Comparison of ENCODE assay signal across 17 cellular contexts in genomic region chr9:95099321-95100070, GRCh38.
DNase-seq lines count a peak whose midpoint lies in the region; ATAC-seq and TF ChIP-seq lines count a peak whose summit lies in the region.
"Had no signal": no experiment of that assay in that cellular context is flagged by ENCODE, and none has a peak within 500 bp of the region (broad histone marks: within the 10 kb centered on the region; RNA-seq: fewer than 3 reads in every experiment).

No MANE protein-coding gene starts in this region.

- H3K18ac ChIP-seq in H9 (ENCODE audit: insufficient read length, low read depth, low read length): no peak overlapping the region

- no peaks in the 10 kb centered on the region for H3K9me3 Mint-ChIP-seq in stimulated activated memory B cell treated with anti-CD40 and anti-IgM and Interleukin-4, amounts not matched to agents 10 μg/mL and 1 μg/mL and 100 μg/mL, for 72 hours
- no peaks in the 10 kb centered on the region for H3K9me3 Mint-ChIP-seq in H9
- H3K9me3 Mint-ChIP-seq: CD4-positive, CD25-positive, alpha-beta regulatory T cell; neural progenitor cell; stimulated activated naive CD8-positive, alpha-beta T cell treated with anti-CD3 and anti-CD28 coated beads, Interleukin-15, Interleukin-2, amounts not matched to agents 100 ng/mL and 50 ng/mL, for 24 hours had no signal

- no peak overlapping the region for H4K91ac ChIP-seq in H9 (ENCODE audit: insufficient read length, low read depth, low read length)

- no peak overlapping the region for H3T11ph ChIP-seq in H9 (ENCODE audit: low read length)

- H3K36me3 ChIP-seq in vagina: no peaks in the 10 kb centered on the region
- H3K36me3 ChIP-seq: neural progenitor cell had no signal

- no peak overlapping the region for H3K4me2 ChIP-seq in H9 (ENCODE audit: insufficient read depth, insufficient read length, low read length)
- H3K4me2 ChIP-seq: neural progenitor cell, PC-9 had no signal

- peaks cover 18% of the 10 kb centered on the region for H3K36me3 Mint-ChIP-seq in stimulated activated memory B cell treated with anti-CD40 and anti-IgM and Interleukin-4, amounts not matched to agents 10 μg/mL and 1 μg/mL and 100 μg/mL, for 72 hours
- H3K36me3 Mint-ChIP-seq in H9 (ENCODE audit: insufficient read depth in 1 of 3, low read depth in 3 of 3): peaks cover 0 to 3% (median 2%) of the 10 kb centered on the region in 3 experiments; a peak in 3 of 7 replicates
- H3K36me3 Mint-ChIP-seq: CD4-positive, CD25-positive, alpha-beta regulatory T cell had no signal

- H2BK15ac ChIP-seq in H9 (ENCODE audit: low read depth, low read length): no peak overlapping the region

- no peak overlapping the region for H2BK12ac ChIP-seq in H9 (ENCODE audit: insufficient read length, low read depth, low read length)

- no peaks in the 10 kb centered on the region for H3K23me2 ChIP-seq in H9 (ENCODE audit: insufficient read length, low read depth, low read length, poor library complexity, severe bottlenecking)

- DNase-seq in Right ventricle myocardium superior (peak; percentile 35), cardiac septum (ENCODE audit: low spot score) (no peak), epithelial cell of prostate (ENCODE audit: low read depth, low spot score) (no peak), posterior vena cava (ENCODE audit: low spot score) (peak; percentile 77), vagina (ENCODE audit: extremely low spot score in 2 of 2) (no peak), NK-92 (lab: John Stamatoyannopoulos, UW; ENCODE audit: unreplicated experiment) (no peak), H9 (no peak)
- DNase-seq: activated CD4-positive, alpha-beta T cell treated with anti-CD3 and anti-CD28 coated beads for 4 hours; activated effector memory CD4-positive, alpha-beta T cell treated with Interleukin-2 at 50 U/mL for 16 hours; CD4-positive, CD25-positive, alpha-beta regulatory T cell; hypothalamus; NCI-H526 treated with DMSO at 0.1 percent for 48 hours; PC-9 had no signal

- no peak for TF ChIP-seq POLR2A in vagina (IDR thresholded peaks at IDR 0.05)

- H3K27me3 ChIP-seq in vagina (no peaks in the 10 kb centered on the region), H9 (ENCODE audit: insufficient read depth, low read length) (no peaks in the 10 kb centered on the region)
- H3K27me3 ChIP-seq: neural progenitor cell had no signal

- no peak overlapping the region for H2AFZ ChIP-seq in H9 (ENCODE audit: low read length)
- H2AFZ ChIP-seq: neural progenitor cell, PC-9 had no signal

- H3K4me1 ChIP-seq in vagina (peaks cover 74% of the 10 kb centered on the region), H9 (ENCODE audit: insufficient read depth, low read length) (no peaks in the 10 kb centered on the region)

- H3K27ac Mint-ChIP-seq in stimulated activated memory B cell treated with anti-CD40 and anti-IgM and Interleukin-4, amounts not matched to agents 10 μg/mL and 1 μg/mL and 100 μg/mL, for 72 hours: no peak overlapping the region
- H3K27ac Mint-ChIP-seq in H9: peak overlapping the region in 1 of 3 experiments; percentile 79; a peak in 1 of 7 replicates
- H3K27ac Mint-ChIP-seq: CD4-positive, CD25-positive, alpha-beta regulatory T cell; stimulated activated naive CD8-positive, alpha-beta T cell treated with anti-CD3 and anti-CD28 coated beads, Interleukin-15, Interleukin-2, amounts not matched to agents 100 ng/mL and 50 ng/mL, for 24 hours had no signal

- no peaks in the 10 kb centered on the region for H3K4me1 Mint-ChIP-seq in stimulated activated memory B cell treated with anti-CD40 and anti-IgM and Interleukin-4, amounts not matched to agents 10 μg/mL and 1 μg/mL and 100 μg/mL, for 72 hours
- H3K4me1 Mint-ChIP-seq in H9: peaks cover 7 to 17% of the 10 kb centered on the region in 2 experiments

- no peak overlapping the region for H2BK5ac ChIP-seq in H9 (ENCODE audit: insufficient read length, low read length)

- ATAC-seq in Right ventricle myocardium superior (ENCODE audit: poor library complexity): no peak
- no peak for ATAC-seq in stimulated activated memory B cell treated with anti-CD40 and anti-IgM and Interleukin-4, amounts not matched to agents 10 μg/mL and 1 μg/mL and 100 μg/mL, for 72 hours
- ATAC-seq: right cardiac atrium had no signal

- H4K20me1 ChIP-seq in H9 (ENCODE audit: control insufficient read depth, insufficient read depth, insufficient read length): no peaks in the 10 kb centered on the region

- peak overlapping the region; percentile 97 for H3K27ac ChIP-seq in epithelial cell of prostate
- H3K27ac ChIP-seq in vagina: peak overlapping the region; percentile 70
- H3K27ac ChIP-seq in H9 (ENCODE audit: insufficient read length, low read depth, low read length): no peak overlapping the region
- H3K27ac ChIP-seq: neural progenitor cell, PC-9 had no signal

- no peak overlapping the region for H3K14ac ChIP-seq in H9 (ENCODE audit: insufficient read depth, low read length)

- intact Hi-C loops in Right ventricle myocardium superior (cut with DNase I): no loop called here
- intact Hi-C loops in cardiac septum (cut with DNase I): no loop called here
- intact Hi-C loops in posterior vena cava (cut with DNase I): no loop called here
- intact Hi-C loops in vagina (cut with DNase I): no loop called here

- H3K9me3 ChIP-seq in vagina: no peaks in the 10 kb centered on the region
- H3K9me3 ChIP-seq in H9 (ENCODE audit: control insufficient read depth, low read depth, low read length): no peaks in the 10 kb centered on the region

- H3K4me3 Mint-ChIP-seq in stimulated activated memory B cell treated with anti-CD40 and anti-IgM and Interleukin-4, amounts not matched to agents 10 μg/mL and 1 μg/mL and 100 μg/mL, for 72 hours: no peak overlapping the region
- no peak overlapping the region for H3K4me3 Mint-ChIP-seq in H9
- H3K4me3 Mint-ChIP-seq: neural progenitor cell; stimulated activated naive CD8-positive, alpha-beta T cell treated with anti-CD3 and anti-CD28 coated beads, Interleukin-15, Interleukin-2, amounts not matched to agents 100 ng/mL and 50 ng/mL, for 24 hours had no signal

- no peaks in the 10 kb centered on the region for H3K27me3 Mint-ChIP-seq in stimulated activated memory B cell treated with anti-CD40 and anti-IgM and Interleukin-4, amounts not matched to agents 10 μg/mL and 1 μg/mL and 100 μg/mL, for 72 hours
- H3K27me3 Mint-ChIP-seq in H9 (ENCODE audit: low read depth): no peaks in the 10 kb centered on the region
- H3K27me3 Mint-ChIP-seq: CD4-positive, CD25-positive, alpha-beta regulatory T cell; stimulated activated naive CD8-positive, alpha-beta T cell treated with anti-CD3 and anti-CD28 coated beads, Interleukin-15, Interleukin-2, amounts not matched to agents 100 ng/mL and 50 ng/mL, for 24 hours had no signal

- H2BK120ac ChIP-seq in H9 (ENCODE audit: low read depth, low read length, poor library complexity, severe bottlenecking): no peak overlapping the region

- no peak overlapping the region for H2AK5ac ChIP-seq in H9 (ENCODE audit: insufficient read length, low read length)

- H3K23ac ChIP-seq in H9 (ENCODE audit: insufficient read length, low read depth, low read length): no peak overlapping the region

- no peak overlapping the region for H3K9ac ChIP-seq in H9 (ENCODE audit: extremely low read depth, insufficient read length, low read length)
- H3K9ac ChIP-seq: neural progenitor cell had no signal

- no CpG with 5 or more reads among the region's 24 CpGs for WGBS in H9 (ENCODE audit: extremely low coverage, insufficient read length, low lambda C conversion rate)

- no peak overlapping the region for H3K56ac ChIP-seq in H9 (ENCODE audit: insufficient read length, low read depth, low read length)

- H2BK20ac ChIP-seq in H9 (ENCODE audit: low read depth, low read length, poor library complexity, severe bottlenecking): no peak overlapping the region

- TF ChIP-seq CTCF in vagina (IDR thresholded peaks at IDR 0.05): no peak
- TF ChIP-seq CTCF in H9 (conservative IDR thresholded peaks at IDR 0.05): no peak

- H3K4me3 ChIP-seq in vagina: no peak overlapping the region
- H3K4me3 ChIP-seq: neural progenitor cell, PC-9 had no signal

- H3K4ac ChIP-seq in H9 (ENCODE audit: low read depth, low read length): no peak overlapping the region

- H4K8ac ChIP-seq in H9 (replicated peaks; ENCODE audit: insufficient read length, low read depth, low read length): no peak overlapping the region

- H3K79me1 ChIP-seq in H9 (ENCODE audit: insufficient read depth, low read depth, low read length, poor library complexity, severe bottlenecking): no peaks in the 10 kb centered on the region

- no peaks in the 10 kb centered on the region for H3K79me2 ChIP-seq in H9 (ENCODE audit: insufficient read depth, low read length)

- no peak overlapping the region for H4K5ac ChIP-seq in H9 (ENCODE audit: insufficient read length, low read depth, low read length)

Comparison
In these comparisons a context has a peak if more than half of its experiments do, and no peak if none do; other contexts are left out.
1. DNase-seq: peak in Right ventricle myocardium superior (single experiment) and posterior vena cava (single experiment); none in cardiac septum (single experiment), epithelial cell of prostate (single experiment), vagina (0 of 2), NK-92 (single experiment) and H9 (single experiment).